24 cellular contexts compared by ENCODE assay signal in genomic region chr2:71478806-71479205, GRCh38.
"Had no signal": no experiment of that assay in that cellular context is flagged by ENCODE, and none has a peak within 500 bp of the region (broad histone marks: within the 10 kb centered on the region; RNA-seq: fewer than 3 reads in every experiment).

No MANE protein-coding gene starts in this region.

- H2AFZ ChIP-seq: neural progenitor cell had no signal

- H3K36me3 ChIP-seq: lower lobe of right lung, neural progenitor cell, pancreas, prostate gland, right lobe of liver, thoracic aorta, transverse colon had no signal

- H3K9me3 ChIP-seq: esophagus muscularis mucosa, gastrocnemius medialis, heart right ventricle, left lung, lower lobe of right lung, pancreas, prostate gland, right lobe of liver, stomach, thoracic aorta, transverse colon had no signal

- H3K4me1 ChIP-seq: pancreas, prostate gland, stomach, transverse colon had no signal

- DNase-seq: cortex of kidney; effector memory CD8-positive, alpha-beta T cell; gastrocnemius medialis; heart right ventricle; islet precursor cell; left lung; lower lobe of right lung; midbrain; occipital lobe; pancreas; right lobe of liver; stimulated activated CD4-positive, alpha-beta T cell treated with anti-CD3 and anti-CD28 coated beads, Interleukin-2, amount 100 ng/mL, for 24 hours; stimulated activated CD4-positive, alpha-beta T cell treated with anti-CD3 and anti-CD28 coated beads, Interleukin-4, amount 100 ng/mL, for 4 hours; stimulated activated naive CD4-positive, alpha-beta T cell; stomach; substantia nigra; transverse colon had no signal

- H3K27ac Mint-ChIP-seq: memory B cell; natural killer cell treated with Interleukin-12 subunit alpha and Interleukin-12 subunit beta and Interleukin-15 and Interleukin-18, amount 100 ng/mL, for 72 hours; neural progenitor cell had no signal

- H3K4me3 ChIP-seq: esophagus muscularis mucosa, gastrocnemius medialis, heart right ventricle, left lung, lower lobe of right lung, neural progenitor cell, pancreas, prostate gland, right lobe of liver, stomach, thoracic aorta, transverse colon had no signal

- FAIRE-seq: pancreas had no signal

- ATAC-seq: effector memory CD8-positive, alpha-beta T cell; gastrocnemius medialis; heart right ventricle; left lung; lower lobe of right lung; natural killer cell treated with Interleukin-12 subunit alpha and Interleukin-12 subunit beta and Interleukin-15 and Interleukin-18, amount 100 ng/mL, for 72 hours; pancreas; right lobe of liver had no signal

- H3K27me3 ChIP-seq: esophagus muscularis mucosa, gastrocnemius medialis, heart right ventricle, left lung, neural progenitor cell, pancreas, right lobe of liver, stomach, transverse colon had no signal

- H3K4me2 ChIP-seq: neural progenitor cell had no signal

- H3K9me3 Mint-ChIP-seq: effector memory CD8-positive, alpha-beta T cell; memory B cell; natural killer cell treated with Interleukin-12 subunit alpha and Interleukin-12 subunit beta and Interleukin-15 and Interleukin-18, amount 100 ng/mL, for 72 hours had no signal

- H3K27ac ChIP-seq: epithelial cell of prostate, esophagus muscularis mucosa, lower lobe of right lung, neural progenitor cell, pancreas, prostate gland, right lobe of liver, stomach, thoracic aorta, transverse colon had no signal

- H3K36me3 Mint-ChIP-seq: memory B cell; natural killer cell treated with Interleukin-12 subunit alpha and Interleukin-12 subunit beta and Interleukin-15 and Interleukin-18, amount 100 ng/mL, for 72 hours; neural progenitor cell had no signal

- H3K9ac ChIP-seq: neural progenitor cell had no signal

- H3K4me3 Mint-ChIP-seq: effector memory CD8-positive, alpha-beta T cell; memory B cell; natural killer cell treated with Interleukin-12 subunit alpha and Interleukin-12 subunit beta and Interleukin-15 and Interleukin-18, amount 100 ng/mL, for 72 hours; neural progenitor cell had no signal
